1 cellular context compared by ENCODE assay signal in the genomic region with DNA sequence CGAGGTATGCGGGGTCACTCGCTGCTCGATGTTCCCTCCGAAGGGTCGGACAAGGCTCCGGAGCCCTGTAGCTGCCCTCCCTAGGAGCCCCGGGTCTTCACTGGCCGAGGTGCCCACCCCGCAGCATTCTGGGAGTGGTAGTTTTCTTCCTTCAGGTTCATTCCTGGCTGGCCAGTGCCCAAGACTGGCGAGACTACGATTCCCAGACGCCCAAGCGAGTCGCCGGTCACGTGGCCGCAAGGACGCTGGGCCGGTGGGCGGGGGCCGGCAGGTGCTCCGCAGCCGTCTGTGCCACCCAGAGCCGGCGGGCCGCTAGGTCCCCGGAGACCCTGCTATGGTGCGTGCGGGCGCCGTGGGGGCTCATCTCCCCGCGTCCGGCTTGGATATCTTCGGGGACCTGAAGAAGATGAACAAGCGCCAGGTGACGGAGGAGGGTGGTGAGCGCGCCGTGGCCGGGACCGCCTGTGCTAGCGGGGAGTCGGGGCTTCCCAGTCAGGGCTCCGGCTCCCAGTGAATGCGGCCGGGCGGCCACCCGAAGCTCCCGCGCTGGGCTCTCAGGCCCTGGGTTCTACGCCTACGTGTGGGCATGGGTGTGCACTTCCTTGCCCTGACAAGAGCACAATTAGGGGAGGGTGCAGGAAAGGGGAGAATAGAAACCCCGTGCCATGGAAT.
TF ChIP-seq lines count a peak whose summit lies in the region.

A gene (plus strand): TSS at position 270 of the 672 bp plus-strand sequence. CDS start 65 bp downstream, at position 335.

TF ChIP-seq in A549, 52 proteins besides CTCF, POLR2A, EP300 and RAD21 (continued from another document):
- TF ChIP-seq, protein P1, sequence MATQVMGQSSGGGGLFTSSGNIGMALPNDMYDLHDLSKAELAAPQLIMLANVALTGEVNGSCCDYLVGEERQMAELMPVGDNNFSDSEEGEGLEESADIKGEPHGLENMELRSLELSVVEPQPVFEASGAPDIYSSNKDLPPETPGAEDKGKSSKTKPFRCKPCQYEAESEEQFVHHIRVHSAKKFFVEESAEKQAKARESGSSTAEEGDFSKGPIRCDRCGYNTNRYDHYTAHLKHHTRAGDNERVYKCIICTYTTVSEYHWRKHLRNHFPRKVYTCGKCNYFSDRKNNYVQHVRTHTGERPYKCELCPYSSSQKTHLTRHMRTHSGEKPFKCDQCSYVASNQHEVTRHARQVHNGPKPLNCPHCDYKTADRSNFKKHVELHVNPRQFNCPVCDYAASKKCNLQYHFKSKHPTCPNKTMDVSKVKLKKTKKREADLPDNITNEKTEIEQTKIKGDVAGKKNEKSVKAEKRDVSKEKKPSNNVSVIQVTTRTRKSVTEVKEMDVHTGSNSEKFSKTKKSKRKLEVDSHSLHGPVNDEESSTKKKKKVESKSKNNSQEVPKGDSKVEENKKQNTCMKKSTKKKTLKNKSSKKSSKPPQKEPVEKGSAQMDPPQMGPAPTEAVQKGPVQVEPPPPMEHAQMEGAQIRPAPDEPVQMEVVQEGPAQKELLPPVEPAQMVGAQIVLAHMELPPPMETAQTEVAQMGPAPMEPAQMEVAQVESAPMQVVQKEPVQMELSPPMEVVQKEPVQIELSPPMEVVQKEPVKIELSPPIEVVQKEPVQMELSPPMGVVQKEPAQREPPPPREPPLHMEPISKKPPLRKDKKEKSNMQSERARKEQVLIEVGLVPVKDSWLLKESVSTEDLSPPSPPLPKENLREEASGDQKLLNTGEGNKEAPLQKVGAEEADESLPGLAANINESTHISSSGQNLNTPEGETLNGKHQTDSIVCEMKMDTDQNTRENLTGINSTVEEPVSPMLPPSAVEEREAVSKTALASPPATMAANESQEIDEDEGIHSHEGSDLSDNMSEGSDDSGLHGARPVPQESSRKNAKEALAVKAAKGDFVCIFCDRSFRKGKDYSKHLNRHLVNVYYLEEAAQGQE (IDR thresholded peaks at IDR 0.05): no peak
- TF ChIP-seq NPAS2 (CRISPR knock-in tag; IDR thresholded peaks at IDR 0.05; ENCODE audit: borderline replicate concordance) (no peak), SREBF2 (IDR thresholded peaks at IDR 0.05) (no peak), GATA3 (IDR thresholded peaks at IDR 0.05; ENCODE audit: borderline replicate concordance) (no peak), MAFK (IDR thresholded peaks at IDR 0.05; ENCODE audit: partially characterized antibody) (no peak), EHMT2 (IDR thresholded peaks at IDR 0.05; ENCODE audit: low read depth) (no peak), JUN (IDR thresholded peaks at IDR 0.05) (peak in 1 of 2 experiments; percentile 58; a peak in 2 of 5 replicates), FOSL2 (IDR thresholded peaks at IDR 0.05) (no peak), FOSL2 (CRISPR knock-in tag; IDR thresholded peaks at IDR 0.05) (no peak), HEYL (CRISPR knock-in tag; IDR thresholded peaks at IDR 0.05) (no peak), HOXB5 (CRISPR knock-in tag; IDR thresholded peaks at IDR 0.05) (no peak)
- TF ChIP-seq, protein P2, sequence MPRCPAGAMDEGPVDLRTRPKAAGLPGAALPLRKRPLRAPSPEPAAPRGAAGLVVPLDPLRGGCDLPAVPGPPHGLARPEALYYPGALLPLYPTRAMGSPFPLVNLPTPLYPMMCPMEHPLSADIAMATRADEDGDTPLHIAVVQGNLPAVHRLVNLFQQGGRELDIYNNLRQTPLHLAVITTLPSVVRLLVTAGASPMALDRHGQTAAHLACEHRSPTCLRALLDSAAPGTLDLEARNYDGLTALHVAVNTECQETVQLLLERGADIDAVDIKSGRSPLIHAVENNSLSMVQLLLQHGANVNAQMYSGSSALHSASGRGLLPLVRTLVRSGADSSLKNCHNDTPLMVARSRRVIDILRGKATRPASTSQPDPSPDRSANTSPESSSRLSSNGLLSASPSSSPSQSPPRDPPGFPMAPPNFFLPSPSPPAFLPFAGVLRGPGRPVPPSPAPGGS (IDR thresholded peaks at IDR 0.05): no peak
- TF ChIP-seq, protein P3, sequence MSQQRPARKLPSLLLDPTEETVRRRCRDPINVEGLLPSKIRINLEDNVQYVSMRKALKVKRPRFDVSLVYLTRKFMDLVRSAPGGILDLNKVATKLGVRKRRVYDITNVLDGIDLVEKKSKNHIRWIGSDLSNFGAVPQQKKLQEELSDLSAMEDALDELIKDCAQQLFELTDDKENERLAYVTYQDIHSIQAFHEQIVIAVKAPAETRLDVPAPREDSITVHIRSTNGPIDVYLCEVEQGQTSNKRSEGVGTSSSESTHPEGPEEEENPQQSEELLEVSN (IDR thresholded peaks at IDR 0.05; ENCODE audit: borderline replicate concordance, low read depth): no peak
